ENCODE assay signal across 19 cellular contexts in genomic region chr17:58970966-58971575, GRCh38.
DNase-seq lines count a peak whose midpoint lies in the region; ATAC-seq, FAIRE-seq and TF ChIP-seq lines count a peak whose summit lies in the region.
"Had no signal": no experiment of that assay in that cellular context is flagged by ENCODE, and none has a peak within 500 bp of the region (broad histone marks: within the 10 kb centered on the region; RNA-seq: fewer than 3 reads in every experiment).

No MANE protein-coding gene starts in this region.

- H3K9me3 ChIP-seq in esophagus squamous epithelium = no peaks in the 10 kb centered on the region
- no peaks in the 10 kb centered on the region for H3K9me3 ChIP-seq in CD4-positive, alpha-beta T cell (ENCODE audit: control insufficient read depth, low read length)
- H3K9me3 ChIP-seq: Caco-2 had no signal

- intact Hi-C loops in esophagus squamous epithelium (cut with DNase I) = no loop called here
- intact Hi-C loops in CD4-positive, alpha-beta T cell (cut with DNase I, micrococcal nuclease) = no loop called here

- H3K27ac Mint-ChIP-seq in nephron progenitor cell = peak overlapping the region; percentile 27
- H3K27ac Mint-ChIP-seq in CD4-positive, alpha-beta T cell = no peak overlapping the region
- H3K27ac Mint-ChIP-seq: activated CD4-positive, alpha-beta T cell treated with anti-CD3 and anti-CD28 coated beads, Interleukin-2, amount 10 ng/mL, durations not matched to agents 7 days and 5 days; activated naive CD8-positive, alpha-beta T cell treated with anti-CD3 and anti-CD28 coated beads, Interleukin-2, amount 50 U/mL, for 24 hours had no signal

- peak; percentile 20 for DNase-seq in Daoy (ENCODE audit: low read depth)
- DNase-seq in HTR-8/SVneo (ENCODE audit: insufficient read length, low spot score) = no peak
- peak; percentile 29 for DNase-seq in astrocyte of the spinal cord (ENCODE audit: low read depth, low spot score)
- no peak for DNase-seq in nephron progenitor cell
- no peak for DNase-seq in COLO829 (ENCODE audit: low spot score)
- DNase-seq in esophagus squamous epithelium (lab: John Stamatoyannopoulos, UW) = no peak
- DNase-seq in GM13976 (ENCODE audit: low spot score) = no peak
- no peak for DNase-seq in CD4-positive, alpha-beta T cell
- DNase-seq: activated CD4-positive, alpha-beta T cell treated with anti-CD3 and anti-CD28 coated beads, Interleukin-2, amount 10 ng/mL, durations not matched to agents 7 days and 5 days; activated naive CD8-positive, alpha-beta T cell treated with anti-CD3 and anti-CD28 coated beads, Interleukin-2, amount 50 U/mL, for 24 hours; Caco-2; caudate nucleus; H7; mesendoderm; MM.1S; NCI-H187; NCI-H446 treated with DMSO at 0.1 percent for 48 hours; Right ventricle myocardium superior had no signal

- in situ Hi-C loops in astrocyte of the spinal cord (cut with HindIII; ENCODE audit: low sequenced_read_pairs) (no loop called here), GM13976 (cut with MboI; ENCODE audit: low sequenced_read_pairs, unreplicated experiment) (no loop called here)

- no peak for ATAC-seq in CD4-positive, alpha-beta T cell (ENCODE audit: poor library complexity)
- ATAC-seq: activated naive CD8-positive, alpha-beta T cell treated with anti-CD3 and anti-CD28 coated beads, Interleukin-2, amount 50 U/mL, for 24 hours had no signal

- H3K36me3 ChIP-seq in esophagus squamous epithelium = no peaks in the 10 kb centered on the region

- H3K9me3 Mint-ChIP-seq in nephron progenitor cell = no peaks in the 10 kb centered on the region
- no peaks in the 10 kb centered on the region for H3K9me3 Mint-ChIP-seq in CD4-positive, alpha-beta T cell
- H3K9me3 Mint-ChIP-seq: activated CD4-positive, alpha-beta T cell treated with anti-CD3 and anti-CD28 coated beads, Interleukin-2, amount 10 ng/mL, durations not matched to agents 7 days and 5 days; activated naive CD8-positive, alpha-beta T cell treated with anti-CD3 and anti-CD28 coated beads, Interleukin-2, amount 50 U/mL, for 24 hours had no signal

- no peak for TF ChIP-seq POLR2A in esophagus squamous epithelium (IDR thresholded peaks at IDR 0.05)

- no peaks in the 10 kb centered on the region for H3K27me3 Mint-ChIP-seq in nephron progenitor cell (ENCODE audit: low read depth, poor library complexity)
- H3K27me3 Mint-ChIP-seq in CD4-positive, alpha-beta T cell = no peaks in the 10 kb centered on the region
- H3K27me3 Mint-ChIP-seq: activated naive CD8-positive, alpha-beta T cell treated with anti-CD3 and anti-CD28 coated beads, Interleukin-2, amount 50 U/mL, for 24 hours had no signal

- POLR2A ChIA-PET in CD4-positive, alpha-beta T cell (lab: Charles Lee) = interaction anchor here (0.6 kb wide), 1 partner anchor 758 kb away, joined by 3 read pairs; no protein-coding TSS in a partner anchor

- peaks cover 5% of the 10 kb centered on the region for H3K36me3 Mint-ChIP-seq in nephron progenitor cell (ENCODE audit: low read depth)
- H3K36me3 Mint-ChIP-seq in CD4-positive, alpha-beta T cell (ENCODE audit: low read depth) = no peaks in the 10 kb centered on the region

- H3K4me3 Mint-ChIP-seq in nephron progenitor cell = no peak overlapping the region
- H3K4me3 Mint-ChIP-seq in CD4-positive, alpha-beta T cell = no peak overlapping the region
- H3K4me3 Mint-ChIP-seq: activated CD4-positive, alpha-beta T cell treated with anti-CD3 and anti-CD28 coated beads, Interleukin-2, amount 10 ng/mL, durations not matched to agents 7 days and 5 days; activated naive CD8-positive, alpha-beta T cell treated with anti-CD3 and anti-CD28 coated beads, Interleukin-2, amount 50 U/mL, for 24 hours had no signal

- 65 to 69% methylated on average over 5 of the region's 5 CpGs for WGBS in esophagus squamous epithelium, 2 donors

- no peak overlapping the region for H3K27ac ChIP-seq in esophagus squamous epithelium
- H3K27ac ChIP-seq in CD4-positive, alpha-beta T cell (ENCODE audit: low read depth, low read length) = no peak overlapping the region
- H3K27ac ChIP-seq: epithelial cell of prostate had no signal

- FAIRE-seq in HTR-8/SVneo (lab: Jason Lieb, UNC) = peak; percentile 55

- TF ChIP-seq CTCF in astrocyte of the spinal cord (IDR thresholded peaks at IDR 0.05; ENCODE audit: low read depth, low read length) (no peak), nephron progenitor cell (IDR thresholded peaks at IDR 0.05) (no peak), esophagus squamous epithelium (IDR thresholded peaks at IDR 0.05) (no peak), GM13976 (IDR thresholded peaks at IDR 0.05; ENCODE audit: borderline replicate concordance, control extremely low read depth, extremely low read depth, insufficient read depth, missing control alignments) (no peak)
- TF ChIP-seq CTCF in CD4-positive, alpha-beta T cell (IDR thresholded peaks at IDR 0.05) = no peak

- H3K27me3 ChIP-seq in esophagus squamous epithelium = no peaks in the 10 kb centered on the region
- H3K27me3 ChIP-seq in CD4-positive, alpha-beta T cell (ENCODE audit: control insufficient read depth, insufficient read depth, low read length) = no peaks in the 10 kb centered on the region

- no peaks in the 10 kb centered on the region for H3K4me1 ChIP-seq in esophagus squamous epithelium
- H3K4me1 ChIP-seq: Caco-2 had no signal

- CTCF ChIA-PET in CD4-positive, alpha-beta T cell (lab: Charles Lee) = interaction anchor here (0.6 kb wide), 1 partner anchor 34 kb away, joined by 3 read pairs; no protein-coding TSS in a partner anchor

- peaks cover 36% of the 10 kb centered on the region for H3K4me1 Mint-ChIP-seq in nephron progenitor cell
- no peaks in the 10 kb centered on the region for H3K4me1 Mint-ChIP-seq in CD4-positive, alpha-beta T cell (ENCODE audit: low read depth)

- H3K4me3 ChIP-seq in astrocyte of the spinal cord (ENCODE audit: low read depth, low read length) = no peak overlapping the region
- no peak overlapping the region for H3K4me3 ChIP-seq in esophagus squamous epithelium

Comparison
In these comparisons a context has a peak if more than half of its experiments do, and no peak if none do; other contexts are left out.
1. DNase-seq: peak in Daoy (single experiment) and astrocyte of the spinal cord (single experiment); none in HTR-8/SVneo (single experiment), nephron progenitor cell (single experiment), COLO829 (single experiment), esophagus squamous epithelium (single experiment), GM13976 (single experiment) and CD4-positive, alpha-beta T cell (0 of 10).